24 cellular contexts compared by ENCODE assay signal in the genomic region with DNA sequence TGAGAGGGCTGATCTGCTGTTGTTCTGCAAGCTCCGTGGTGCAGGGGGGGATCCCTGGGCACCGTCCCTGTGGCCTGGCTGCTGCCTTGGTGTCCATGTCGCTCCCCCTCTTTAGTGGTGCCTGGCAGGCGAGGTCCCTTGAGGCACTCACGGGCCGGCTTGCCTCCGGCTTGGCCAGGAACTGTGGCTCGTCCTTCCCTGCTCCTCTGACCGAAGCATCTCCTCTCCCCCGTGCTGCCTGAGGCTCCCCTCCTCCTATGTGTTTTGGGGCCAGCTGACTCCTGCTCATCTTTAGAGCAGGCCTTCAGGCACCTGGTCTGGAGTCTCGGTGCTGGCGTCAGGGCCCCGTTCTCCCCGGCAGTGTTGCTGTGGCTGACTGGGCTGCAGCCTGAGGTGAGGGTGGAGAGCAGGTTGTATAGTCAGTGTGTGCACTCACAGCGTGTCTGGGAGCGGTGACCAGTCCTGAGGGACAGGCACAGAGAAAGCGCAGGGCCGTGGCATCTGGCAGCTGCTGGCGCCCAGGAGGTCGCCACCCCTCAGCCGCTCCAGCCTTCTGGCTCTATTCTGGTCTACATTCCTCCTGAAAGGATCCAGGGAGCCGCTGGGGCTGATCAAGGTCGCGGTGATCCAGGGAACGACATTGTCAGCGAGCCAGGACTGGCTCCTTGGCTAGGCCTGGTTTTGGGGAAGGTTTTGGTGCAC. TPM values are rescaled to one million over a fixed set of nuclear protein-coding genes. Genes with fewer than 3 reads are reported as not detected.
DNase-seq lines count a peak whose midpoint lies in the region; ATAC-seq and TF ChIP-seq lines count a peak whose summit lies in the region.
"Had no signal": no experiment of that assay in that cellular context is flagged by ENCODE, and none has a peak within 500 bp of the region (broad histone marks: within the 10 kb centered on the region; RNA-seq: fewer than 3 reads in every experiment).

No MANE protein-coding gene starts in this region.

- no peak overlapping the region for H2BK5ac ChIP-seq in H9 (ENCODE audit: insufficient read length, low read length)

- H4K91ac ChIP-seq in H9 (ENCODE audit: insufficient read length, low read depth, low read length), result no peak overlapping the region

- no peaks in the 10 kb centered on the region; a peak in 1 of 5 replicates for H3K9me3 Mint-ChIP-seq in H9
- H3K9me3 Mint-ChIP-seq: activated naive CD4-positive, alpha-beta T cell treated with anti-CD3 and anti-CD28 coated beads for 36 hours; HFFc6 had no signal

- no peak overlapping the region for H4K5ac ChIP-seq in H9 (ENCODE audit: insufficient read length, low read depth, low read length)

- H3K4ac ChIP-seq in H9 (ENCODE audit: low read depth, low read length), result no peak overlapping the region

- H3K56ac ChIP-seq in H9 (ENCODE audit: insufficient read length, low read depth, low read length), result no peak overlapping the region

- H3K9ac ChIP-seq in H9 (ENCODE audit: extremely low read depth, insufficient read length, low read length) (no peak overlapping the region), MM.1S (ENCODE audit: low read length) (no peak overlapping the region), GM23248 (no peak overlapping the region)

- no peaks in the 10 kb centered on the region for H3K9me2 ChIP-seq in MM.1S (replicated peaks; ENCODE audit: insufficient read depth, low read length)
- no peaks in the 10 kb centered on the region for H3K9me2 ChIP-seq in GM23248 (ENCODE audit: insufficient read depth)

- no peak overlapping the region for H2BK120ac ChIP-seq in H9 (ENCODE audit: low read depth, low read length, poor library complexity, severe bottlenecking)

- no peak overlapping the region for H3K27ac ChIP-seq in H9 (ENCODE audit: insufficient read length, low read depth, low read length)
- peak overlapping the region in 3 of 5 donors; percentile 17 to 35 (median 29) for H3K27ac ChIP-seq in adrenal gland
- no peak overlapping the region for H3K27ac ChIP-seq in osteoblast (ENCODE audit: low read depth, low read length)
- no peak overlapping the region; the same call in 1 of the 2 replicates for H3K27ac ChIP-seq in MM.1S (ENCODE audit: low read length)
- H3K27ac ChIP-seq in GM23248, result no peak overlapping the region
- H3K27ac ChIP-seq: SJCRH30, thoracic aorta had no signal

- H3K23me2 ChIP-seq in H9 (ENCODE audit: insufficient read length, low read depth, low read length, poor library complexity, severe bottlenecking), result no peaks in the 10 kb centered on the region

- H3K4me3 ChIP-seq in adrenal gland (no peak overlapping the region), osteoblast (ENCODE audit: insufficient read depth, low read length) (no peak overlapping the region), MM.1S (ENCODE audit: low read length) (no peak overlapping the region), GM23248 (no peak overlapping the region)
- H3K4me3 ChIP-seq: ovary, SJCRH30, thoracic aorta had no signal

- DNase-seq in H9 (no peak), adrenal gland (peak in 6 of 7 donors; percentile 41 to 82 (median 64)), Right ventricle myocardium superior (peak; percentile 23), osteoblast (ENCODE audit: insufficient read length, low spot score, missing footprints) (peak; percentile 78), MM.1S (no peak), GM23248 (no peak), GM10266 (ENCODE audit: extremely low spot score) (no peak)
- DNase-seq: activated CD8-positive, alpha-beta memory T cell treated with anti-CD3 and anti-CD28 coated beads for 24 hours; activated naive CD4-positive, alpha-beta T cell treated with anti-CD3 and anti-CD28 coated beads for 36 hours; activated T-cell treated with anti-CD3 and anti-CD28 coated beads, Interleukin-2, amount 50 U/mL, for 48 hours; amniotic stem cell; dermis blood vessel endothelial cell; HFFc6; left colon; NCI-H1417; NCI-H2081; NCI-H446 treated with DMSO at 0.1 percent for 48 hours; PC-3; SJCRH30; stimulated activated CD4-positive, alpha-beta T cell treated with anti-CD3 and anti-CD28 coated beads, Interleukin-12 subunit alpha, Interleukin-12 subunit beta, amount 100 ng/mL, for 4 hours; stimulated activated CD4-positive, alpha-beta T cell treated with anti-CD3 and anti-CD28 coated beads, Interleukin-4, amount 100 ng/mL, for 4 hours; stimulated activated naive CD4-positive, alpha-beta T cell treated with Interleukin-2 at 50 U/mL for 16 hours had no signal

- WGBS in H9 (ENCODE audit: extremely low coverage, insufficient read length, low lambda C conversion rate), result no CpG with 5 or more reads among the region's 26 CpGs
- 69 to 75% (median 71%) methylated on average over 16 to 26 of the region's 26 CpGs for WGBS in adrenal gland, 4 donors
- WGBS in GM23248 (ENCODE audit: low coverage in 1 of 2, low lambda C conversion rate in 2 of 2, missing lambda C conversion rate in 2 of 2), 2 experiments, result 93 to 94% methylated on average over 25 to 26 of the region's 26 CpGs

- H3K9me3 ChIP-seq in H9 (ENCODE audit: control insufficient read depth, low read depth, low read length) (no peaks in the 10 kb centered on the region), adrenal gland (replicated peaks in 1 of 3) (no peaks in the 10 kb centered on the region), osteoblast (ENCODE audit: low read depth, low read length) (no peaks in the 10 kb centered on the region), MM.1S (replicated peaks; ENCODE audit: insufficient read depth, low read length) (no peaks in the 10 kb centered on the region), GM23248 (ENCODE audit: low read depth) (no peaks in the 10 kb centered on the region)
- H3K9me3 ChIP-seq: ovary, SJCRH30, thoracic aorta had no signal

- no peak overlapping the region for H2BK15ac ChIP-seq in H9 (ENCODE audit: low read depth, low read length)

- H3K4me2 ChIP-seq in H9 (ENCODE audit: insufficient read depth, insufficient read length, low read length) (no peak overlapping the region), osteoblast (ENCODE audit: insufficient read depth, low read length) (no peak overlapping the region), MM.1S (ENCODE audit: low read depth, low read length) (no peak overlapping the region), GM23248 (ENCODE audit: unreplicated experiment) (no peak overlapping the region)

- no peak overlapping the region for H2AK5ac ChIP-seq in H9 (ENCODE audit: insufficient read length, low read length)

- peaks cover 0 to 38% of the 10 kb centered on the region in 2 donors for H3K36me3 ChIP-seq in adrenal gland (replicated peaks in 1 of 2)
- peaks cover 69% of the 10 kb centered on the region for H3K36me3 ChIP-seq in osteoblast (ENCODE audit: insufficient read depth, low read length)
- H3K36me3 ChIP-seq in MM.1S (replicated peaks; ENCODE audit: insufficient read depth, low read length), result no peaks in the 10 kb centered on the region
- no peaks in the 10 kb centered on the region; the same call in 1 of the 2 replicates for H3K36me3 ChIP-seq in GM23248 (ENCODE audit: low read depth)
- H3K36me3 ChIP-seq: ovary had no signal

- H3K27me3 ChIP-seq in H9 (ENCODE audit: insufficient read depth, low read length), result no peaks in the 10 kb centered on the region
- H3K27me3 ChIP-seq in adrenal gland, result no peaks in the 10 kb centered on the region
- no peaks in the 10 kb centered on the region for H3K27me3 ChIP-seq in osteoblast (ENCODE audit: insufficient read depth, low read length)
- no peaks in the 10 kb centered on the region for H3K27me3 ChIP-seq in MM.1S (replicated peaks; ENCODE audit: insufficient read depth, low read length)
- H3K27me3 ChIP-seq in GM23248 (replicated peaks; ENCODE audit: insufficient read depth), result no peaks in the 10 kb centered on the region
- H3K27me3 ChIP-seq: ovary, SJCRH30 had no signal

- in situ Hi-C loops in GM23248 (cut with MboI), result loop anchor here (10.0 kb wide), 1 partner anchor 297 kb away; a partner anchor contains a TSS

- H3T11ph ChIP-seq in H9 (ENCODE audit: low read length), result no peak overlapping the region

- H3K4me1 ChIP-seq in H9 (ENCODE audit: insufficient read depth, low read length) (no peaks in the 10 kb centered on the region), adrenal gland (replicated peaks in 1 of 2) (peaks cover 22 to 28% of the 10 kb centered on the region in 2 donors), osteoblast (ENCODE audit: insufficient read depth, low read length) (no peaks in the 10 kb centered on the region), MM.1S (ENCODE audit: low read length) (peaks cover 57% of the 10 kb centered on the region), GM23248 (ENCODE audit: insufficient read depth) (no peaks in the 10 kb centered on the region)

- H3K14ac ChIP-seq in H9 (ENCODE audit: insufficient read depth, low read length), result no peak overlapping the region

- no peak overlapping the region for H2AFZ ChIP-seq in H9 (ENCODE audit: low read length)
- no peak overlapping the region for H2AFZ ChIP-seq in osteoblast (ENCODE audit: low read length)
- H2AFZ ChIP-seq in MM.1S (ENCODE audit: low read length), result no peak overlapping the region
- H2AFZ ChIP-seq in GM23248, result no peak overlapping the region

- H3K23ac ChIP-seq in H9 (ENCODE audit: insufficient read length, low read depth, low read length), result no peak overlapping the region

- peaks cover 7 to 18% of the 10 kb centered on the region in 2 experiments; a peak in 2 of 4 replicates for H3K4me1 Mint-ChIP-seq in H9

- TF ChIP-seq POLR2A in adrenal gland (IDR thresholded peaks at IDR 0.05), result peak in 1 of 2 donors; percentile 20

- no peaks in the 10 kb centered on the region for H4K20me1 ChIP-seq in H9 (ENCODE audit: control insufficient read depth, insufficient read depth, insufficient read length)
- H4K20me1 ChIP-seq in osteoblast (ENCODE audit: insufficient read depth, low read length), result peaks cover 3% of the 10 kb centered on the region
- H4K20me1 ChIP-seq in MM.1S (ENCODE audit: insufficient read depth, low read length), result no peaks in the 10 kb centered on the region
- no peaks in the 10 kb centered on the region for H4K20me1 ChIP-seq in GM23248 (ENCODE audit: insufficient read depth)

- H2BK20ac ChIP-seq in H9 (ENCODE audit: low read depth, low read length, poor library complexity, severe bottlenecking), result no peak overlapping the region

- peaks cover 40% of the 10 kb centered on the region for H3F3A ChIP-seq in MM.1S (ENCODE audit: insufficient read depth, low read length)
- H3F3A ChIP-seq in GM23248 (ENCODE audit: insufficient read depth), result 0 out of 2 replicates have a peak, but pooled peaks cover 4% of the 10 kb centered on the region

- intact Hi-C loops in adrenal gland (cut with DNase I) (loop anchor here in 1 of 2 donors (10.0 kb wide), 1 partner anchor 103 kb away; a partner anchor contains a TSS), Right ventricle myocardium superior (cut with DNase I) (loop anchor here (5.0 kb wide), 1 partner anchor 34 kb away; no protein-coding TSS in a partner anchor)

- no peaks in the 10 kb centered on the region; the same call in 1 of the 2 replicates for H3K27me3 Mint-ChIP-seq in H9 (ENCODE audit: low read depth)

- ATAC-seq in Right ventricle myocardium superior (ENCODE audit: poor library complexity), result peak; percentile 11
- ATAC-seq: left colon, PC-3 had no signal

- peaks cover 5 to 43% (median 28%) of the 10 kb centered on the region in 3 experiments for H3K36me3 Mint-ChIP-seq in H9 (ENCODE audit: insufficient read depth in 1 of 3, low read depth in 3 of 3)

- H2BK12ac ChIP-seq in H9 (ENCODE audit: insufficient read length, low read depth, low read length), result no peak overlapping the region

- H3K4me3 Mint-ChIP-seq in H9, result no peak overlapping the region
- H3K4me3 Mint-ChIP-seq: activated naive CD4-positive, alpha-beta T cell treated with anti-CD3 and anti-CD28 coated beads for 36 hours; HFFc6 had no signal

- no peak overlapping the region for H4K8ac ChIP-seq in H9 (replicated peaks; ENCODE audit: insufficient read length, low read depth, low read length)

- no peaks in the 10 kb centered on the region for H3K79me1 ChIP-seq in H9 (ENCODE audit: insufficient read depth, low read depth, low read length, poor library complexity, severe bottlenecking)

- TF ChIP-seq CTCF in H9 (conservative IDR thresholded peaks at IDR 0.05) (no peak), adrenal gland (IDR thresholded peaks at IDR 0.05) (no peak), osteoblast (IDR thresholded peaks at IDR 0.05; ENCODE audit: extremely low read depth, low read depth, low read length) (no peak), MM.1S (IDR thresholded peaks at IDR 0.05; ENCODE audit: low read length) (no peak), GM10266 (IDR thresholded peaks at IDR 0.05; ENCODE audit: control insufficient read depth, insufficient read depth, low read depth, missing control alignments) (no peak)

- H3K27ac Mint-ChIP-seq in H9, result peak overlapping the region in 2 of 3 experiments; percentile 40 to 91; a peak in 3 of 7 replicates
- H3K27ac Mint-ChIP-seq: activated naive CD4-positive, alpha-beta T cell treated with anti-CD3 and anti-CD28 coated beads for 36 hours; HFFc6 had no signal

- no peak overlapping the region for H3K18ac ChIP-seq in H9 (ENCODE audit: insufficient read length, low read depth, low read length)

- no peaks in the 10 kb centered on the region for H3K79me2 ChIP-seq in H9 (ENCODE audit: insufficient read depth, low read length)
- H3K79me2 ChIP-seq in osteoblast (ENCODE audit: insufficient read depth, low read length), result no peaks in the 10 kb centered on the region
- peaks cover 18% of the 10 kb centered on the region for H3K79me2 ChIP-seq in MM.1S (ENCODE audit: low read length)
- no peaks in the 10 kb centered on the region for H3K79me2 ChIP-seq in GM23248 (ENCODE audit: insufficient read depth)

RNA-seq across cellular contexts. Expression of a gene that starts 43.7 kb away (rescaled TPM):
- total RNA-seq in H9 (2021) (46.9 TPM in 2 replicates), adrenal gland (100 to 1,000 TPM in 3 of 8 donors, 10 to 100 TPM in 5; 39.2 to 118 (median 82.9) TPM), Right ventricle myocardium superior (170 TPM), osteoblast (191 and 194 TPM in 2 replicates)
- polyA plus RNA-seq in adrenal gland (10 to 100 TPM; 15.7 to 80.0 (median 35.9) TPM), GM23248 (2016; fragmentation: Nextera tagmentation; extraction: Ambion mirVana) (74.1 and 78.3 TPM in 2 replicates)
- 116 and 123 TPM in 2 replicates for total RNA-seq in GM23248 (2014; rRNA removed; shearing (Covaris generic))

Comparison
In these comparisons a context has a peak if more than half of its experiments do, and no peak if none do; other contexts are left out.
1. DNase-seq: peak in adrenal gland (6 of 7), Right ventricle myocardium superior (single experiment) and osteoblast (single experiment); none in H9 (single experiment), MM.1S (single experiment), GM23248 (single experiment) and GM10266 (single experiment).
2. H3K27ac ChIP-seq: peak in adrenal gland (3 of 5); none in H9 (single experiment), osteoblast (single experiment), MM.1S (single experiment) and GM23248 (single experiment).